Comparison of ENCODE assay signal across 1 cellular context in the genomic region with DNA sequence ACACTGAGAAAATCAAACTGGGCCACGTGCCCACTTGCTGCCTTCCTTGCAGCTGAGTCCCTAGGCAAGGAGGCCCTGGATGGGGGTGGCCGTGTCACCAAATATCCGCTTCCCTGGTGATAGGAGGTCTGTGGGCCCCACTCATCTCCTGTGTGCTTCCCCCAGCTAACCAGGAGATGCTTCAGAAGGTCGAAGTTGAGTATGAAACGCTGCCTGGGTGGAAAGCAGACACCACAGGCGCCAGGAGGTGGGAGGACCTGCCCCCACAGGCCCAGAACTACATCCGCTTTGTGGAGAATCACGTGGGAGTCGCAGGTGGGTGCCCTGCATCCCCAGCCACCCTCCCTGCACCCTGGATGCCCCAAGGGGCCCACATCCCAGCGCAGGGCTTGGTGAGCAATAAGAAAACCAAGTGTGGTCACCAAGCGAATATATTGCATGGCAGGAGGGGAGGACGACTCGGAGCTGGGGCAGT.
TF ChIP-seq lines count a peak whose summit lies in the region.

No MANE protein-coding gene starts in this region.

TF ChIP-seq in liver, 16 proteins besides CTCF, POLR2A, EP300 and RAD21:
- TF ChIP-seq YY1 (IDR thresholded peaks at IDR 0.05) = no peak
- TF ChIP-seq RXRA (IDR thresholded peaks at IDR 0.05) = no peak
- TF ChIP-seq SP1 (IDR thresholded peaks at IDR 0.05) = no peak
- TF ChIP-seq, protein P1, sequence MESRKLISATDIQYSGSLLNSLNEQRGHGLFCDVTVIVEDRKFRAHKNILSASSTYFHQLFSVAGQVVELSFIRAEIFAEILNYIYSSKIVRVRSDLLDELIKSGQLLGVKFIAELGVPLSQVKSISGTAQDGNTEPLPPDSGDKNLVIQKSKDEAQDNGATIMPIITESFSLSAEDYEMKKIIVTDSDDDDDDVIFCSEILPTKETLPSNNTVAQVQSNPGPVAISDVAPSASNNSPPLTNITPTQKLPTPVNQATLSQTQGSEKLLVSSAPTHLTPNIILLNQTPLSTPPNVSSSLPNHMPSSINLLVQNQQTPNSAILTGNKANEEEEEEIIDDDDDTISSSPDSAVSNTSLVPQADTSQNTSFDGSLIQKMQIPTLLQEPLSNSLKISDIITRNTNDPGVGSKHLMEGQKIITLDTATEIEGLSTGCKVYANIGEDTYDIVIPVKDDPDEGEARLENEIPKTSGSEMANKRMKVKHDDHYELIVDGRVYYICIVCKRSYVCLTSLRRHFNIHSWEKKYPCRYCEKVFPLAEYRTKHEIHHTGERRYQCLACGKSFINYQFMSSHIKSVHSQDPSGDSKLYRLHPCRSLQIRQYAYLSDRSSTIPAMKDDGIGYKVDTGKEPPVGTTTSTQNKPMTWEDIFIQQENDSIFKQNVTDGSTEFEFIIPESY (IDR thresholded peaks at IDR 0.05) = no peak
- TF ChIP-seq, protein P2, sequence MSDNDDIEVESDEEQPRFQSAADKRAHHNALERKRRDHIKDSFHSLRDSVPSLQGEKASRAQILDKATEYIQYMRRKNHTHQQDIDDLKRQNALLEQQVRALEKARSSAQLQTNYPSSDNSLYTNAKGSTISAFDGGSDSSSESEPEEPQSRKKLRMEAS (IDR thresholded peaks at IDR 0.05) = no peak
- no peak for TF ChIP-seq NR2F2 (IDR thresholded peaks at IDR 0.05)
- TF ChIP-seq GABPA (IDR thresholded peaks at IDR 0.05 in 1 of 2, conservative IDR thresholded peaks at IDR 0.05 in 1 of 2) = no peak
- TF ChIP-seq, protein P3, sequence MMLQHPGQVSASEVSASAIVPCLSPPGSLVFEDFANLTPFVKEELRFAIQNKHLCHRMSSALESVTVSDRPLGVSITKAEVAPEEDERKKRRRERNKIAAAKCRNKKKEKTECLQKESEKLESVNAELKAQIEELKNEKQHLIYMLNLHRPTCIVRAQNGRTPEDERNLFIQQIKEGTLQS (IDR thresholded peaks at IDR 0.05) = no peak
- TF ChIP-seq FOXA2 (IDR thresholded peaks at IDR 0.05) = no peak
- no peak for TF ChIP-seq JUND (IDR thresholded peaks at IDR 0.05)
- TF ChIP-seq HNF4A (conservative IDR thresholded peaks at IDR 0.05) = no peak
- no peak for TF ChIP-seq TAF1 (conservative IDR thresholded peaks at IDR 0.05)
- no peak for TF ChIP-seq HNF4G (IDR thresholded peaks at IDR 0.05)
- no peak for TF ChIP-seq EGR1 (IDR thresholded peaks at IDR 0.05; ENCODE audit: low read depth in 2 of 2)
- TF ChIP-seq, protein P4, sequence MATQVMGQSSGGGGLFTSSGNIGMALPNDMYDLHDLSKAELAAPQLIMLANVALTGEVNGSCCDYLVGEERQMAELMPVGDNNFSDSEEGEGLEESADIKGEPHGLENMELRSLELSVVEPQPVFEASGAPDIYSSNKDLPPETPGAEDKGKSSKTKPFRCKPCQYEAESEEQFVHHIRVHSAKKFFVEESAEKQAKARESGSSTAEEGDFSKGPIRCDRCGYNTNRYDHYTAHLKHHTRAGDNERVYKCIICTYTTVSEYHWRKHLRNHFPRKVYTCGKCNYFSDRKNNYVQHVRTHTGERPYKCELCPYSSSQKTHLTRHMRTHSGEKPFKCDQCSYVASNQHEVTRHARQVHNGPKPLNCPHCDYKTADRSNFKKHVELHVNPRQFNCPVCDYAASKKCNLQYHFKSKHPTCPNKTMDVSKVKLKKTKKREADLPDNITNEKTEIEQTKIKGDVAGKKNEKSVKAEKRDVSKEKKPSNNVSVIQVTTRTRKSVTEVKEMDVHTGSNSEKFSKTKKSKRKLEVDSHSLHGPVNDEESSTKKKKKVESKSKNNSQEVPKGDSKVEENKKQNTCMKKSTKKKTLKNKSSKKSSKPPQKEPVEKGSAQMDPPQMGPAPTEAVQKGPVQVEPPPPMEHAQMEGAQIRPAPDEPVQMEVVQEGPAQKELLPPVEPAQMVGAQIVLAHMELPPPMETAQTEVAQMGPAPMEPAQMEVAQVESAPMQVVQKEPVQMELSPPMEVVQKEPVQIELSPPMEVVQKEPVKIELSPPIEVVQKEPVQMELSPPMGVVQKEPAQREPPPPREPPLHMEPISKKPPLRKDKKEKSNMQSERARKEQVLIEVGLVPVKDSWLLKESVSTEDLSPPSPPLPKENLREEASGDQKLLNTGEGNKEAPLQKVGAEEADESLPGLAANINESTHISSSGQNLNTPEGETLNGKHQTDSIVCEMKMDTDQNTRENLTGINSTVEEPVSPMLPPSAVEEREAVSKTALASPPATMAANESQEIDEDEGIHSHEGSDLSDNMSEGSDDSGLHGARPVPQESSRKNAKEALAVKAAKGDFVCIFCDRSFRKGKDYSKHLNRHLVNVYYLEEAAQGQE (IDR thresholded peaks at IDR 0.05) = no peak
- no peak for TF ChIP-seq FOXA1 (IDR thresholded peaks at IDR 0.05)
